Comparison of ENCODE assay signal across 8 cellular contexts in the genomic region with DNA sequence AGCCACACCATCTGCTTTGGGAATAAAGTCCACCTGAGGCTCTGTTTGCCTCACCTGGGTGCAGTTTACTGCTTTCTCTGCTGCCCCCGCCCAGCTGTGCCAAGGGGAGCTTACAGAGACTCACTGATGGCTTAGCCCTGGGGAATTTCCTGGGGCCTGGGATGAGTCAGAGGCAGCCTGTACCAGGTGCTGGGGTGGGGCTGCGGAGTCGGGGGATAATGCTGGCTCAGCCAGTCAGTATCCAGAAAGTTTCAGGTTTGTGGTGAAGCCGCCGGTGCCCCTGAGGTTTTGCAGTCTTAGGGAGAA. TPM values are rescaled to one million over a fixed set of nuclear protein-coding genes. Genes with fewer than 3 reads are reported as not detected.
DNase-seq lines count a peak whose midpoint lies in the region; ATAC-seq, FAIRE-seq and TF ChIP-seq lines count a peak whose summit lies in the region.

No MANE protein-coding gene starts in this region.

- H3K9me3 ChIP-seq in A549: no peaks in the 10 kb centered on the region
- H3K9me3 ChIP-seq in naive thymus-derived CD4-positive, alpha-beta T cell (ENCODE audit: control insufficient read depth in 2 of 3, low read length in 3 of 3): no peaks in the 10 kb centered on the region

- DNase-seq in A549 (ENCODE audit: low read depth in 1 of 2, low spot score in 1 of 2) (peak; percentile 52 to 82), H4 (ENCODE audit: low spot score) (peak; percentile 51), T-helper 22 cell (ENCODE audit: low read depth) (peak; percentile 72), islet precursor cell (peak; percentile 92), NCI-H446 (lab: John Stamatoyannopoulos, UW) (no peak), NCI-H2227 (lab: John Stamatoyannopoulos, UW; ENCODE audit: unreplicated experiment) (no peak)
- DNase-seq in naive thymus-derived CD4-positive, alpha-beta T cell: no peak

- intact Hi-C loops in naive thymus-derived CD4-positive, alpha-beta T cell (cut with micrococcal nuclease): no loop called here

- peak overlapping the region; percentile 81 to 84 for H3K27ac ChIP-seq in A549
- H3K27ac ChIP-seq in naive thymus-derived CD4-positive, alpha-beta T cell (ENCODE audit: low read depth, low read length): no peak overlapping the region

- H3K27ac Mint-ChIP-seq in naive thymus-derived CD4-positive, alpha-beta T cell: no peak overlapping the region

- no peak for TF ChIP-seq EP300 in A549 (IDR thresholded peaks at IDR 0.05)

- CTCF ChIA-PET in A549 (lab: Yijun Ruan, JAX): interaction anchor here (1.0 to 3.9 kb wide), 9 partner anchors 10 to 53 kb away, joined by 3 to 11 read pairs (median 4); a partner anchor contains a TSS
- CTCF ChIA-PET in naive thymus-derived CD4-positive, alpha-beta T cell (lab: Charles Lee): no interaction called here

- POLR2A ChIA-PET in A549 (lab: Yijun Ruan, JAX): interaction anchor here (0.6 kb wide), 1 partner anchor 338 kb away, joined by 4 read pairs; a partner anchor contains a TSS
- POLR2A ChIA-PET in naive thymus-derived CD4-positive, alpha-beta T cell (lab: Charles Lee): no interaction called here

- H3K36me3 ChIP-seq in naive thymus-derived CD4-positive, alpha-beta T cell (ENCODE audit: control insufficient read depth in 2 of 3, insufficient read depth in 3 of 3, low read length in 3 of 3): no peaks in the 10 kb centered on the region

- no peak overlapping the region for H3K4me3 ChIP-seq in A549
- no peak overlapping the region for H3K4me3 ChIP-seq in naive thymus-derived CD4-positive, alpha-beta T cell (ENCODE audit: low read length)

- peaks cover 0 to 29% (median 0%) of the 10 kb centered on the region in 5 donors for H3K36me3 Mint-ChIP-seq in naive thymus-derived CD4-positive, alpha-beta T cell

- peaks cover 62% of the 10 kb centered on the region for H3K4me1 ChIP-seq in A549
- H3K4me1 ChIP-seq in naive thymus-derived CD4-positive, alpha-beta T cell (ENCODE audit: control insufficient read depth in 2 of 2, insufficient read depth in 2 of 2, low read length in 2 of 2): peaks cover 40 to 77% of the 10 kb centered on the region in 2 donors

- TF ChIP-seq CTCF in A549 (IDR thresholded peaks at IDR 0.05): no peak

- no peak for TF ChIP-seq RAD21 in A549 (conservative IDR thresholded peaks at IDR 0.05 in 1 of 2, IDR thresholded peaks at IDR 0.05 in 1 of 2)

- H3K4me3 Mint-ChIP-seq in naive thymus-derived CD4-positive, alpha-beta T cell: no peak overlapping the region

- peaks cover 0 to 5% (median 0%) of the 10 kb centered on the region in 5 donors for H3K27me3 Mint-ChIP-seq in naive thymus-derived CD4-positive, alpha-beta T cell

- WGBS in A549 (ENCODE audit: missing lambda C conversion rate): 11% methylated on average over 5 of the region's 5 CpGs

- no peak for FAIRE-seq in A549 (lab: Jason Lieb, UNC)

- TF ChIP-seq POLR2A in A549 (IDR thresholded peaks at IDR 0.05; ENCODE audit: low read length): no peak

- H3K4me1 Mint-ChIP-seq in naive thymus-derived CD4-positive, alpha-beta T cell: peaks cover 31 to 77% (median 37%) of the 10 kb centered on the region in 7 donors

- no peaks in the 10 kb centered on the region for H3K9me3 Mint-ChIP-seq in naive thymus-derived CD4-positive, alpha-beta T cell

- H3K4me2 ChIP-seq in A549: peak overlapping the region; percentile 75

- ATAC-seq in A549 (peak; percentile 83 to 87), HG03520 (IDR thresholded peaks at IDR 0.05; ENCODE audit: unreplicated experiment) (no peak)
- ATAC-seq in naive thymus-derived CD4-positive, alpha-beta T cell: no peak

- H3K27me3 ChIP-seq in naive thymus-derived CD4-positive, alpha-beta T cell (ENCODE audit: control insufficient read depth in 2 of 2, insufficient read depth in 2 of 2, low read length in 2 of 2): no peaks in the 10 kb centered on the region

TF ChIP-seq in A549, 52 proteins besides CTCF, POLR2A, EP300 and RAD21:
- TF ChIP-seq KDM1A (IDR thresholded peaks at IDR 0.05; ENCODE audit: low read depth) (no peak), MAFK (IDR thresholded peaks at IDR 0.05; ENCODE audit: partially characterized antibody) (peak; percentile 67), GATA3 (IDR thresholded peaks at IDR 0.05; ENCODE audit: borderline replicate concordance) (no peak), FOSL2 (IDR thresholded peaks at IDR 0.05) (peak; percentile 43), FOSL2 (CRISPR knock-in tag; IDR thresholded peaks at IDR 0.05) (peak; percentile 74), HEYL (CRISPR knock-in tag; IDR thresholded peaks at IDR 0.05) (no peak), TFCP2L1 (CRISPR knock-in tag; IDR thresholded peaks at IDR 0.05) (no peak), CBX8 (IDR thresholded peaks at IDR 0.05) (no peak), FOXS1 (CRISPR knock-in tag; IDR thresholded peaks at IDR 0.05) (no peak), HDAC2 (IDR thresholded peaks at IDR 0.05) (no peak)
- TF ChIP-seq, protein P1, sequence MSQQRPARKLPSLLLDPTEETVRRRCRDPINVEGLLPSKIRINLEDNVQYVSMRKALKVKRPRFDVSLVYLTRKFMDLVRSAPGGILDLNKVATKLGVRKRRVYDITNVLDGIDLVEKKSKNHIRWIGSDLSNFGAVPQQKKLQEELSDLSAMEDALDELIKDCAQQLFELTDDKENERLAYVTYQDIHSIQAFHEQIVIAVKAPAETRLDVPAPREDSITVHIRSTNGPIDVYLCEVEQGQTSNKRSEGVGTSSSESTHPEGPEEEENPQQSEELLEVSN (IDR thresholded peaks at IDR 0.05; ENCODE audit: borderline replicate concordance, low read depth): no peak
- TF ChIP-seq, protein P2, sequence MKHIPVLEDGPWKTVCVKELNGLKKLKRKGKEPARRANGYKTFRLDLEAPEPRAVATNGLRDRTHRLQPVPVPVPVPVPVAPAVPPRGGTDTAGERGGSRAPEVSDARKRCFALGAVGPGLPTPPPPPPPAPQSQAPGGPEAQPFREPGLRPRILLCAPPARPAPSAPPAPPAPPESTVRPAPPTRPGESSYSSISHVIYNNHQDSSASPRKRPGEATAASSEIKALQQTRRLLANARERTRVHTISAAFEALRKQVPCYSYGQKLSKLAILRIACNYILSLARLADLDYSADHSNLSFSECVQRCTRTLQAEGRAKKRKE (CRISPR knock-in tag; IDR thresholded peaks at IDR 0.05; ENCODE audit: low read depth): no peak

RNA-seq across cellular contexts. Expression of a gene that starts 22.3 kb away (rescaled TPM):
- polyA plus RNA-seq in A549 (2011; rRNA removed) (29.8 and 30.5 TPM in 2 replicates), A549 (2017; fragmentation: RNase III; extraction: RNeasy Plus Mini Kit Qiagen cat#74134 plus additional on column Dnase treatment) (21.9 to 26.4 TPM (median 23.2 TPM) in 3 replicates)
- polyA plus RNA-seq in A549 (2012; cell fraction: cytosol; rRNA removed): 23.4 and 33.9 TPM in 2 replicates
- 69.3 and 101 TPM in 2 replicates for polyA plus RNA-seq in A549 (2012; cell fraction: nucleus; rRNA removed)
- polyA minus RNA-seq in A549 (2011; rRNA and poly(A)+ RNA removed): 46.3 and 47.5 TPM in 2 replicates
- total RNA-seq in H4 (2014; rRNA removed; shearing (Covaris generic)): 4.6 and 8.9 TPM in 2 replicates
- total RNA-seq in naive thymus-derived CD4-positive, alpha-beta T cell: 10 to 100 TPM in 2 of 5 experiments, 1 to 10 TPM in 3; 1.2 to 43.6 (median 6.0) TPM
- polyA plus RNA-seq in naive thymus-derived CD4-positive, alpha-beta T cell: under 1 TPM; 0.17 to 0.44 TPM

Comparison
In these comparisons a context has a peak if more than half of its experiments do, and no peak if none do; other contexts are left out.
1. ATAC-seq: peak in A549 (2 of 2); none in naive thymus-derived CD4-positive, alpha-beta T cell (single experiment) and HG03520 (single experiment).
2. DNase-seq: peak in A549 (2 of 2), H4 (single experiment), T-helper 22 cell (single experiment) and islet precursor cell (single experiment); none in NCI-H446 (0 of 2), naive thymus-derived CD4-positive, alpha-beta T cell (0 of 9) and NCI-H2227 (single experiment).